ENCODE assay signal across 14 cellular contexts in genomic region chr12:92469837-92470236, GRCh38.
DNase-seq lines count a peak whose midpoint lies in the region; ATAC-seq and TF ChIP-seq lines count a peak whose summit lies in the region.
"Had no signal": no experiment of that assay in that cellular context is flagged by ENCODE, and none has a peak within 500 bp of the region (broad histone marks: within the 10 kb centered on the region; RNA-seq: fewer than 3 reads in every experiment).

No MANE protein-coding gene starts in this region.

- no peaks in the 10 kb centered on the region for H3K36me3 Mint-ChIP-seq in activated T-helper 1 cell treated with anti-CD3 and anti-CD28 coated beads, Interleukin-12 subunit alpha, Interleukin-12 subunit beta, Interleukin-2, Interleukin-4 antibody, amounts not matched to agents 30 ng/mL and 10 ng/mL and 1 ng/mL, durations not matched to agents 14 hours and 24 hours and 36 hours (ENCODE audit: low read depth)
- no peaks in the 10 kb centered on the region for H3K36me3 Mint-ChIP-seq in WTC11
- H3K36me3 Mint-ChIP-seq: type B pancreatic cell had no signal

- POLR2A ChIA-PET in WTC11 (lab: Charles Lee) = no interaction called here

- H3K4me1 Mint-ChIP-seq in activated T-helper 1 cell treated with anti-CD3 and anti-CD28 coated beads, Interleukin-12 subunit alpha, Interleukin-12 subunit beta, Interleukin-2, Interleukin-4 antibody, amounts not matched to agents 30 ng/mL and 10 ng/mL and 1 ng/mL, durations not matched to agents 14 hours and 24 hours and 36 hours (ENCODE audit: low read depth) = peaks cover 30% of the 10 kb centered on the region
- peaks cover 58% of the 10 kb centered on the region for H3K4me1 Mint-ChIP-seq in WTC11

- H3K27ac ChIP-seq in left ventricle myocardium inferior (replicated peaks) (peak overlapping the region; percentile 60), gastrocnemius medialis (peak overlapping the region; percentile 21 to 63 (median 40))
- H3K27ac ChIP-seq: left lung had no signal

- in situ Hi-C loops in gastrocnemius medialis (cut with MboI; ENCODE audit: low sequenced_read_pairs in 4 of 4) = no loop called here

- intact Hi-C loops in activated T-helper 1 cell treated with anti-CD3 and anti-CD28 coated beads, Interleukin-12 subunit alpha, Interleukin-12 subunit beta, Interleukin-2, Interleukin-4 antibody, amounts not matched to agents 30 ng/mL and 10 ng/mL and 1 ng/mL, durations not matched to agents 14 hours and 24 hours and 36 hours (cut with micrococcal nuclease) = loop anchor here (1.0 to 2.0 kb wide), 16 partner anchors 8 to 783 kb away; no protein-coding TSS in a partner anchor
- intact Hi-C loops in left ventricle myocardium inferior (cut with micrococcal nuclease) = no loop called here
- intact Hi-C loops in gastrocnemius medialis (cut with DNase I; ENCODE audit: low total_unique reads) = loop anchor here (5.0 to 10.0 kb wide), 3 partner anchors 32 to 325 kb away; partner anchors contain the start of gene BTG1

- H3K4me1 ChIP-seq in left ventricle myocardium inferior = peaks cover 51% of the 10 kb centered on the region
- H3K4me1 ChIP-seq in gastrocnemius medialis = peaks cover 37 to 62% of the 10 kb centered on the region in 2 donors
- H3K4me1 ChIP-seq: left lung had no signal

- H3K4me3 ChIP-seq in left ventricle myocardium inferior = no peak overlapping the region
- H3K4me3 ChIP-seq in gastrocnemius medialis = peak overlapping the region in 1 of 4 donors; percentile 2
- H3K4me3 ChIP-seq: left lung had no signal

- H3K36me3 ChIP-seq in left ventricle myocardium inferior (no peaks in the 10 kb centered on the region), gastrocnemius medialis (no peaks in the 10 kb centered on the region)
- H3K36me3 ChIP-seq: left lung had no signal

- DNase-seq in HS-27A (ENCODE audit: low read depth) (peak; percentile 8), left ventricle myocardium inferior (peak; percentile 68), gastrocnemius medialis (peak; percentile 69 to 89), NCI-H1436 treated with DMSO at 0.1 percent for 48 hours (lab: John Stamatoyannopoulos, UW) (no peak), WTC11 (ENCODE audit: low spot score) (no peak), mesenteric fat pad (ENCODE audit: low spot score) (no peak)
- DNase-seq in activated T-helper 1 cell treated with anti-CD3 and anti-CD28 coated beads, Interleukin-12 subunit alpha, Interleukin-12 subunit beta, Interleukin-2, Interleukin-4 antibody, amounts not matched to agents 30 ng/mL and 10 ng/mL and 1 ng/mL, durations not matched to agents 14 hours and 24 hours and 36 hours (ENCODE audit: low spot score) = no peak
- DNase-seq: anterior cingulate cortex, KBM-7, left lung, NCI-H345, SHP77 had no signal

- H3K4me3 Mint-ChIP-seq in activated T-helper 1 cell treated with anti-CD3 and anti-CD28 coated beads, Interleukin-12 subunit alpha, Interleukin-12 subunit beta, Interleukin-2, Interleukin-4 antibody, amounts not matched to agents 30 ng/mL and 10 ng/mL and 1 ng/mL, durations not matched to agents 14 hours and 24 hours and 36 hours = no peak overlapping the region
- no peak overlapping the region for H3K4me3 Mint-ChIP-seq in WTC11
- H3K4me3 Mint-ChIP-seq: type B pancreatic cell had no signal

- H3K27me3 Mint-ChIP-seq in activated T-helper 1 cell treated with anti-CD3 and anti-CD28 coated beads, Interleukin-12 subunit alpha, Interleukin-12 subunit beta, Interleukin-2, Interleukin-4 antibody, amounts not matched to agents 30 ng/mL and 10 ng/mL and 1 ng/mL, durations not matched to agents 14 hours and 24 hours and 36 hours (ENCODE audit: insufficient read depth) = no peaks in the 10 kb centered on the region
- H3K27me3 Mint-ChIP-seq in WTC11 (ENCODE audit: low read depth) = no peaks in the 10 kb centered on the region
- H3K27me3 Mint-ChIP-seq: type B pancreatic cell had no signal

- CTCF ChIA-PET in WTC11 (lab: Charles Lee) = no interaction called here

- peak in 1 of 2 donors; percentile 13 for TF ChIP-seq POLR2A in gastrocnemius medialis (IDR thresholded peaks at IDR 0.05)

- TF ChIP-seq CTCF in left ventricle myocardium inferior (IDR thresholded peaks at IDR 0.05; ENCODE audit: borderline replicate concordance) (no peak), gastrocnemius medialis (IDR thresholded peaks at IDR 0.05 in 4 of 5, conservative IDR thresholded peaks at IDR 0.05 in 1 of 5) (no peak), WTC11 (IDR thresholded peaks at IDR 0.05) (no peak)

- H3K27me3 ChIP-seq in left ventricle myocardium inferior (ENCODE audit: low read depth) = no peaks in the 10 kb centered on the region
- H3K27me3 ChIP-seq in gastrocnemius medialis = no peaks in the 10 kb centered on the region
- H3K27me3 ChIP-seq: left lung had no signal

- H3K9me3 ChIP-seq in left ventricle myocardium inferior (replicated peaks) = no peaks in the 10 kb centered on the region
- H3K9me3 ChIP-seq in gastrocnemius medialis = no peaks in the 10 kb centered on the region
- H3K9me3 ChIP-seq: left lung had no signal

- ATAC-seq in gastrocnemius medialis (peak; percentile 69 to 81), HG03139 (IDR thresholded peaks at IDR 0.05; ENCODE audit: unreplicated experiment) (no peak), WTC11 (no peak)
- ATAC-seq: left lung had no signal

- no peaks in the 10 kb centered on the region for H3K9me3 Mint-ChIP-seq in activated T-helper 1 cell treated with anti-CD3 and anti-CD28 coated beads, Interleukin-12 subunit alpha, Interleukin-12 subunit beta, Interleukin-2, Interleukin-4 antibody, amounts not matched to agents 30 ng/mL and 10 ng/mL and 1 ng/mL, durations not matched to agents 14 hours and 24 hours and 36 hours
- H3K9me3 Mint-ChIP-seq in WTC11 = no peaks in the 10 kb centered on the region

- peak overlapping the region; percentile 81 for H3K27ac Mint-ChIP-seq in activated T-helper 1 cell treated with anti-CD3 and anti-CD28 coated beads, Interleukin-12 subunit alpha, Interleukin-12 subunit beta, Interleukin-2, Interleukin-4 antibody, amounts not matched to agents 30 ng/mL and 10 ng/mL and 1 ng/mL, durations not matched to agents 14 hours and 24 hours and 36 hours
- no peak overlapping the region for H3K27ac Mint-ChIP-seq in WTC11
- H3K27ac Mint-ChIP-seq: type B pancreatic cell had no signal

TF ChIP-seq in WTC11, 78 proteins besides CTCF, POLR2A, EP300 and RAD21 (continues in another document):
- TF ChIP-seq MXD4 (CRISPR knock-in tag; IDR thresholded peaks at IDR 0.05; ENCODE audit: borderline replicate concordance) (no peak), ZNF232 (CRISPR knock-in tag; IDR thresholded peaks at IDR 0.05) (no peak), ZNF281 (CRISPR knock-in tag; IDR thresholded peaks at IDR 0.05) (no peak), RELA (CRISPR knock-in tag; IDR thresholded peaks at IDR 0.05; ENCODE audit: borderline replicate concordance) (no peak), AFF4 (CRISPR knock-in tag; IDR thresholded peaks at IDR 0.05; ENCODE audit: borderline replicate concordance) (no peak)

Comparison
In these comparisons a context has a peak if more than half of its experiments do, and no peak if none do; other contexts are left out.
1. DNase-seq: peak in HS-27A (single experiment), left ventricle myocardium inferior (single experiment) and gastrocnemius medialis (2 of 2); none in activated T-helper 1 cell treated with anti-CD3 and anti-CD28 coated beads, Interleukin-12 subunit alpha, Interleukin-12 subunit beta, Interleukin-2, Interleukin-4 antibody, amounts not matched to agents 30 ng/mL and 10 ng/mL and 1 ng/mL, durations not matched to agents 14 hours and 24 hours and 36 hours (single experiment), NCI-H1436 treated with DMSO at 0.1 percent for 48 hours (single experiment), WTC11 (single experiment) and mesenteric fat pad (single experiment).
2. ATAC-seq: peak in gastrocnemius medialis (2 of 2); none in HG03139 (single experiment) and WTC11 (single experiment).